In genomic region chr12:57744777-57745484, GRCh38 we compare ENCODE assay signal across 8 cellular contexts. TPM values are rescaled to one million over a fixed set of nuclear protein-coding genes. Genes with fewer than 3 reads are reported as not detected.
DNase-seq lines count a peak whose midpoint lies in the region; ATAC-seq and TF ChIP-seq lines count a peak whose summit lies in the region.

TSS of gene TSPAN31 (plus strand) at chr12:57745039. CDS start at chr12:57745155, 116 bp downstream.

- ATAC-seq in GM18499 (IDR thresholded peaks at IDR 0.05; ENCODE audit: insufficient read depth, unreplicated experiment): peak; percentile 66
- peak; percentile 86 for ATAC-seq in HG02943 (IDR thresholded peaks at IDR 0.05; ENCODE audit: low read depth, unreplicated experiment)
- ATAC-seq in upper lobe of left lung (ENCODE audit: low FRiP score in 2 of 2): peak; percentile 96 to 97

- TF ChIP-seq CTCF in left ventricle myocardium inferior (IDR thresholded peaks at IDR 0.05; ENCODE audit: borderline replicate concordance) (no peak), upper lobe of left lung (IDR thresholded peaks at IDR 0.05) (peak in 1 of 6 experiments; percentile 34)

- H3K4me3 ChIP-seq in left ventricle myocardium inferior (peak within 1 kb of the TSS; percentile 93), upper lobe of left lung (peak within 1 kb of the TSS; percentile 62 to 83 (median 72))

- DNase-seq in NCI-H187 treated with DMSO at 0.1 percent for 48 hours (lab: John Stamatoyannopoulos, UW) (peak; percentile 76), T-helper 2 cell (peak; percentile 79 to 99 (median 92)), left ventricle myocardium inferior (peak; percentile 98), posterior vena cava (ENCODE audit: low spot score) (peak; percentile 99), upper lobe of left lung (peak in 1 of 2 donors; percentile 99)

- H3K9me3 ChIP-seq in left ventricle myocardium inferior (replicated peaks) (no peaks in the 10 kb centered on the region), upper lobe of left lung (no peaks in the 10 kb centered on the region)

- no peak for TF ChIP-seq EP300 in upper lobe of left lung (IDR thresholded peaks at IDR 0.05)

- peak within 1 kb of the TSS; percentile 98 for H3K27ac ChIP-seq in angular gyrus (ENCODE audit: low read depth, low read length)
- peak within 1 kb of the TSS; percentile 98 for H3K27ac ChIP-seq in left ventricle myocardium inferior (replicated peaks)
- H3K27ac ChIP-seq in upper lobe of left lung: peak within 1 kb of the TSS; percentile 92 to 98 (median 95)

- peaks cover 26% of the 10 kb centered on the region for H3K4me1 ChIP-seq in left ventricle myocardium inferior
- peaks cover 3 to 21% (median 15%) of the 10 kb centered on the region in 4 donors for H3K4me1 ChIP-seq in upper lobe of left lung

- intact Hi-C loops in left ventricle myocardium inferior (cut with micrococcal nuclease): no loop called here
- intact Hi-C loops in posterior vena cava (cut with DNase I): no loop called here

- H3K27me3 ChIP-seq in left ventricle myocardium inferior (ENCODE audit: low read depth) (peaks cover 27% of the 10 kb centered on the region), upper lobe of left lung (peaks cover 0 to 4% (median 3%) of the 10 kb centered on the region in 4 donors)

- peaks cover 37% of the 10 kb centered on the region for H3K36me3 ChIP-seq in left ventricle myocardium inferior
- H3K36me3 ChIP-seq in upper lobe of left lung: peaks cover 9 to 39% (median 27%) of the 10 kb centered on the region in 4 donors

- peak in 3 of 4 donors; percentile 47 to 72 (median 66) for TF ChIP-seq POLR2A in upper lobe of left lung (IDR thresholded peaks at IDR 0.05)

- 1% methylated on average over 24 to 29 of the region's 29 CpGs for WGBS in upper lobe of left lung, 2 donors

RNA-seq across cellular contexts. Expression of gene TSPAN31, which starts in this region (rescaled TPM):
- total RNA-seq in left ventricle myocardium inferior (27.2 TPM), posterior vena cava (10 to 100 TPM; 20.1 to 26.3 TPM), upper lobe of left lung (10 to 100 TPM; 16.8 to 54.6 (median 37.3) TPM)
